Comparison of ENCODE assay signal across 10 cellular contexts in the genomic region with DNA sequence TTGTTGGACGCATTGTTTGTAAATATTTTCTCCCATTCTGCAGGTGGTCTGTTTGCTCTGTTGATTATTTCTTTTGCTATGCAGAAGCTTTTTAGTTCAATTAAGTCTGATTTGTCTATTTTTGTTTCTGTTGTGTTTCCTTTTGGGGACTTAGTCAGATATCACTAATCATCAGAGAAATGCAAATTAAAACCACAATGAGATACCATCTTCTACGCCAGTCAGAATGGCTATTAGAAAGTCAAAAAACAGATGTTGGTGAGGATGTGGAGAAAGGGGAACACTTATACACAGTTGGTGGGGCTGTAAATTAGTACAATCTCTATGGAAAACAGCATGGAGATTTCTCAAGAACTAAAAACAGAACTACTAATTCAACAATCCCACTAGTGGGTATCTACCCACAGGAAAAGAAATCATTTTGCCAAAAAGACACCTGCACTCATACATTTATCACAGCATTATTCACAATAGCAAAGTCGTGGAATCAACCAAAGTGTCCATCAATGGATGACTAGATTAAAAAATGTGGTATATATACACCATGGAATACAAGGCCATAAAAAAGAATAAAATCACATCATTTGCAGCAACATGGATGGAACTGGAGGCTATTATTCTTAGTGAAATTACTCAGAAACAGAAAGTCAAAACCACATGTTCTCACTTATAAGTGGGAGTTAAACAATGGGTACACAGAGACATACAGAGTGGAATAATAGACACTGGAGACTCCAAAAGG. TPM values are rescaled to one million over a fixed set of nuclear protein-coding genes. Genes with fewer than 3 reads are reported as not detected.
A peak's percentile ranks its signal among the peaks of the same experiment; 100 is the strongest.
DNase-seq lines count a peak whose midpoint lies in the region; ATAC-seq and TF ChIP-seq lines count a peak whose summit lies in the region.
"Had no signal": no experiment of that assay in that cellular context is flagged by ENCODE, and none has a peak within 500 bp of the region (broad histone marks: within the 10 kb centered on the region; RNA-seq: fewer than 3 reads in every experiment).

No MANE protein-coding gene starts in this region.

- no peak for DNase-seq in activated naive CD8-positive, alpha-beta T cell treated with anti-CD3 and anti-CD28 coated beads, Interleukin-2, amount 50 U/mL, for 24 hours
- no peak for DNase-seq in left ventricle myocardium inferior
- no peak for DNase-seq in KG1 (lab: John Stamatoyannopoulos, UW)
- DNase-seq in NCI-H82 (lab: John Stamatoyannopoulos, UW) = no peak
- DNase-seq: effector memory CD8-positive, alpha-beta T cell; right cardiac atrium had no signal

- TF ChIP-seq CTCF in left ventricle myocardium inferior (IDR thresholded peaks at IDR 0.05; ENCODE audit: borderline replicate concordance) = no peak

- no peaks in the 10 kb centered on the region for H3K27me3 ChIP-seq in left ventricle myocardium inferior (ENCODE audit: low read depth)

- peaks cover 30% of the 10 kb centered on the region for H3K36me3 ChIP-seq in left ventricle myocardium inferior

- H3K9me3 ChIP-seq in left ventricle myocardium inferior (replicated peaks) = no peaks in the 10 kb centered on the region

- H3K27me3 Mint-ChIP-seq in activated naive CD8-positive, alpha-beta T cell treated with anti-CD3 and anti-CD28 coated beads, Interleukin-2, amount 50 U/mL, for 24 hours = no peaks in the 10 kb centered on the region
- H3K27me3 Mint-ChIP-seq: effector memory CD8-positive, alpha-beta T cell had no signal

- ATAC-seq in GM18861 (IDR thresholded peaks at IDR 0.05; ENCODE audit: unreplicated experiment) = peak; percentile 69
- peak; percentile 54 for ATAC-seq in GM21515 (IDR thresholded peaks at IDR 0.05; ENCODE audit: unreplicated experiment)
- peak; percentile 65 for ATAC-seq in HG03280 (IDR thresholded peaks at IDR 0.05; ENCODE audit: unreplicated experiment)
- ATAC-seq in activated naive CD8-positive, alpha-beta T cell treated with anti-CD3 and anti-CD28 coated beads, Interleukin-2, amount 50 U/mL, for 24 hours = peak; percentile 77
- ATAC-seq: effector memory CD8-positive, alpha-beta T cell; right cardiac atrium; Right ventricle myocardium inferior had no signal

- H3K36me3 Mint-ChIP-seq in activated naive CD8-positive, alpha-beta T cell treated with anti-CD3 and anti-CD28 coated beads, Interleukin-2, amount 50 U/mL, for 24 hours (ENCODE audit: low read depth) = peaks cover 34% of the 10 kb centered on the region

- intact Hi-C loops in left ventricle myocardium inferior (cut with micrococcal nuclease) = no loop called here

- H3K9me3 Mint-ChIP-seq in activated naive CD8-positive, alpha-beta T cell treated with anti-CD3 and anti-CD28 coated beads, Interleukin-2, amount 50 U/mL, for 24 hours = no peaks in the 10 kb centered on the region
- H3K9me3 Mint-ChIP-seq: effector memory CD8-positive, alpha-beta T cell had no signal

- no peak overlapping the region for H3K4me3 ChIP-seq in left ventricle myocardium inferior

- peaks cover 2% of the 10 kb centered on the region for H3K4me1 ChIP-seq in left ventricle myocardium inferior

- peaks cover 30% of the 10 kb centered on the region for H3K4me1 Mint-ChIP-seq in activated naive CD8-positive, alpha-beta T cell treated with anti-CD3 and anti-CD28 coated beads, Interleukin-2, amount 50 U/mL, for 24 hours

- H3K4me3 Mint-ChIP-seq in activated naive CD8-positive, alpha-beta T cell treated with anti-CD3 and anti-CD28 coated beads, Interleukin-2, amount 50 U/mL, for 24 hours = peak overlapping the region; percentile 20
- H3K4me3 Mint-ChIP-seq: effector memory CD8-positive, alpha-beta T cell had no signal

- H3K27ac Mint-ChIP-seq in activated naive CD8-positive, alpha-beta T cell treated with anti-CD3 and anti-CD28 coated beads, Interleukin-2, amount 50 U/mL, for 24 hours = peak overlapping the region; percentile 80
- H3K27ac Mint-ChIP-seq: effector memory CD8-positive, alpha-beta T cell had no signal

- no peak overlapping the region for H3K27ac ChIP-seq in left ventricle myocardium inferior (replicated peaks)

RNA-seq across cellular contexts. Expression of gene COQ2, which starts 8.1 kb away (rescaled TPM):
- total RNA-seq in left ventricle myocardium inferior = 27.3 TPM

RNA-seq across cellular contexts. Expression of gene HPSE, which starts 58.2 kb away (rescaled TPM):
- total RNA-seq in left ventricle myocardium inferior = 1.1 TPM
